8 cellular contexts compared by ENCODE assay signal in the genomic region with DNA sequence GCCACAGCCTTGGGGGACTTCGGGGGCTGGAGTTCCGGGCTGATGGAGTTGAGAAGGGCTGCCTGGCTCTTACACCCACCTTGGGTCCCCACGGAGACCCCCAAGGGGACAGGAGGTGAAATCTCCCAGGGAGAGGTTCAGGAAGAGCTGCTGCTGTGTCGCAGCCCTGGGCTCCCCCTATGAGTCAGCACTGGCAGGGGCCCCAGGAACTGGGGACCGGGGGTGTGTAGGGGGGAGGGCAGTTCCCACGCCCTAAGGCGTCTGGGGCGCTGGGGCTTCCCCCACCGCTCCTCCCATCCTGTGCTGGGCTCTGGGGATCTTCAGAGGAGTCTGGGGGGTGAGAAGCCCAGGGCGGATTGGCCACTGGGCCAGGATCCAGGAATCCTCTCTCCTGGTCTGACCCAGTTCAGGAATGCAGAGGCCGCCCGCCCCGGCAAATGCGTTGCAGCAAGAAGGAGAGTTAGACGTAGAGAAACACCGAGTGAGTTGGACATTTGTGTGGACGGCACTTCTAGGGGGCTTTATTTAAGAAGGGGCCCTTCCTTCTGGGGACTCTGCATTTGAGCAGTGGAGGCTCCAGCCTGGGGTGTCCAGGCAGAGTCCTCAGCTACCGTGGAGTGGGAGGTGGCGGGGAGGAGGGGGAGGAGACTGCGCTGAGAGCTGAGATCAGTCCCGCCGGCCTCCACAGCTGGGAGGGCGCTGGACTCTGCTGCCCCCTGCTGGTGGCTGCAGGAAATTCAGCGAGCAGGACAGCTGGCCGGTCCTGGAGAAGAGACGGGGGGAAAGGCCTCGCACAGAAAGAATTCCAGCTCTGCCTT. TPM values are rescaled to one million over a fixed set of nuclear protein-coding genes. Genes with fewer than 3 reads are reported as not detected.
DNase-seq lines count a peak whose midpoint lies in the region; ATAC-seq, FAIRE-seq and TF ChIP-seq lines count a peak whose summit lies in the region.

No MANE protein-coding gene starts in this region.

- intact Hi-C loops in Caco-2 (cut with micrococcal nuclease; ENCODE audit: unreplicated experiment) = loop anchor here (1.0 kb wide), 2 partner anchors 11 to 77 kb away; no protein-coding TSS in a partner anchor
- intact Hi-C loops in esophagus squamous epithelium (cut with DNase I) = loop anchor here (2.0 to 10.0 kb wide), 2 partner anchors 77 to 267 kb away; no protein-coding TSS in a partner anchor

- H3K9me3 Mint-ChIP-seq in Caco-2 (ENCODE audit: unreplicated experiment) (no peaks in the 10 kb centered on the region), naive B cell (peaks cover 0 to 1% (median 0%) of the 10 kb centered on the region in 7 donors)
- H3K9me3 Mint-ChIP-seq in activated T-cell treated with anti-CD3 and anti-CD28 coated beads, Interleukin-2, amount 50 U/mL, for 72 hours = no peaks in the 10 kb centered on the region
- no peaks in the 10 kb centered on the region for H3K9me3 Mint-ChIP-seq in stimulated activated effector memory CD8-positive, alpha-beta T cell treated with anti-CD3 and anti-CD28 coated beads, Interleukin-12 subunit alpha, Interleukin-12 subunit beta, amount 100 ng/mL, for 72 hours

- WGBS in esophagus squamous epithelium, 2 donors = 0% methylated on average over 12 to 19 of the region's 27 CpGs

- POLR2A ChIA-PET in Caco-2 (lab: Charles Lee) = interaction anchor here (0.5 to 4.7 kb wide), 11 partner anchors 9 to 275 kb away, joined by 3 to 44 read pairs (median 5); a partner anchor contains a TSS

- TF ChIP-seq POLR2A in esophagus squamous epithelium (IDR thresholded peaks at IDR 0.05) = peak in 2 of 4 donors; percentile 21 to 46

- H3K27ac Mint-ChIP-seq in Caco-2 (ENCODE audit: unreplicated experiment) = peak overlapping the region; percentile 95
- H3K27ac Mint-ChIP-seq in activated T-cell treated with anti-CD3 and anti-CD28 coated beads, Interleukin-2, amount 50 U/mL, for 72 hours = peak overlapping the region; percentile 79
- H3K27ac Mint-ChIP-seq in naive B cell = peak overlapping the region; percentile 93 to 98 (median 95)
- peak overlapping the region; percentile 99 for H3K27ac Mint-ChIP-seq in stimulated activated effector memory CD8-positive, alpha-beta T cell treated with anti-CD3 and anti-CD28 coated beads, Interleukin-12 subunit alpha, Interleukin-12 subunit beta, amount 100 ng/mL, for 72 hours

- peak overlapping the region; percentile 83 for H3K4me3 Mint-ChIP-seq in Caco-2 (ENCODE audit: unreplicated experiment)
- peak overlapping the region; percentile 97 to 99 for H3K4me3 Mint-ChIP-seq in activated T-cell treated with anti-CD3 and anti-CD28 coated beads, Interleukin-2, amount 50 U/mL, for 72 hours
- peak overlapping the region; percentile 75 to 97 (median 94) for H3K4me3 Mint-ChIP-seq in naive B cell
- peak overlapping the region; percentile 97 for H3K4me3 Mint-ChIP-seq in stimulated activated effector memory CD8-positive, alpha-beta T cell treated with anti-CD3 and anti-CD28 coated beads, Interleukin-12 subunit alpha, Interleukin-12 subunit beta, amount 100 ng/mL, for 72 hours

- peak overlapping the region; percentile 84 to 95 (median 93) for H3K27ac ChIP-seq in esophagus squamous epithelium

- peak; percentile 83 for FAIRE-seq in HTR-8/SVneo (lab: Jason Lieb, UNC)

- peaks cover 8% of the 10 kb centered on the region for H3K36me3 Mint-ChIP-seq in Caco-2 (ENCODE audit: insufficient read depth, unreplicated experiment)
- peaks cover 6 to 7% of the 10 kb centered on the region in 2 donors for H3K36me3 Mint-ChIP-seq in activated T-cell treated with anti-CD3 and anti-CD28 coated beads, Interleukin-2, amount 50 U/mL, for 72 hours (ENCODE audit: insufficient read depth in 2 of 2)
- H3K36me3 Mint-ChIP-seq in naive B cell = peaks cover 5 to 12% of the 10 kb centered on the region in 2 donors
- peaks cover 12% of the 10 kb centered on the region for H3K36me3 Mint-ChIP-seq in stimulated activated effector memory CD8-positive, alpha-beta T cell treated with anti-CD3 and anti-CD28 coated beads, Interleukin-12 subunit alpha, Interleukin-12 subunit beta, amount 100 ng/mL, for 72 hours

- CTCF ChIA-PET in Caco-2 (lab: Charles Lee) = interaction anchor here (0.6 to 2.2 kb wide), 27 partner anchors 9 to 640 kb away, joined by 3 to 26 read pairs (median 4); a partner anchor contains a TSS

- H3K27me3 Mint-ChIP-seq in Caco-2 (ENCODE audit: insufficient read depth, unreplicated experiment) = peaks cover 6% of the 10 kb centered on the region
- H3K27me3 Mint-ChIP-seq in activated T-cell treated with anti-CD3 and anti-CD28 coated beads, Interleukin-2, amount 50 U/mL, for 72 hours (ENCODE audit: low read depth) = peaks cover 25% of the 10 kb centered on the region
- peaks cover 26 to 30% (median 27%) of the 10 kb centered on the region in 3 donors for H3K27me3 Mint-ChIP-seq in naive B cell

- ATAC-seq in GM21360 (IDR thresholded peaks at IDR 0.05; ENCODE audit: unreplicated experiment) = peak; percentile 61
- ATAC-seq in activated T-cell treated with anti-CD3 and anti-CD28 coated beads, Interleukin-2, amount 50 U/mL, for 72 hours (replicated peaks in 1 of 2) = peak; percentile 90
- ATAC-seq in naive B cell (ENCODE audit: low read depth in 2 of 2) = peak; percentile 82 to 83
- peak; percentile 92 for ATAC-seq in stimulated activated effector memory CD8-positive, alpha-beta T cell treated with anti-CD3 and anti-CD28 coated beads, Interleukin-12 subunit alpha, Interleukin-12 subunit beta, amount 100 ng/mL, for 72 hours

- H3K4me3 ChIP-seq in Caco-2 (ENCODE audit: low read depth, low read length) (peak overlapping the region; percentile 33), esophagus squamous epithelium (peak overlapping the region; percentile 29 to 58 (median 53))

- H3K9me3 ChIP-seq in Caco-2 = no peaks in the 10 kb centered on the region
- H3K9me3 ChIP-seq in esophagus squamous epithelium = no peaks in the 10 kb centered on the region

- H3K4me1 ChIP-seq in Caco-2 (peaks cover 21% of the 10 kb centered on the region), esophagus squamous epithelium (peaks cover 17 to 64% (median 20%) of the 10 kb centered on the region in 3 donors)

- TF ChIP-seq CTCF in Caco-2 (IDR thresholded peaks at IDR 0.05; ENCODE audit: insufficient read depth in 1 of 2, low read depth in 1 of 2, low read length in 1 of 2, severe bottlenecking in 1 of 2, unreplicated experiment in 1 of 2) = peak; percentile 90 to 97
- peak; percentile 99 to 100 (median 99) for TF ChIP-seq CTCF in esophagus squamous epithelium (IDR thresholded peaks at IDR 0.05)

- DNase-seq in Caco-2 (peak; percentile 90 to 94), HTR-8/SVneo (ENCODE audit: insufficient read length, low spot score) (peak; percentile 92), OCI-M2 (lab: John Stamatoyannopoulos, UW; ENCODE audit: unreplicated experiment) (peak; percentile 100), esophagus squamous epithelium (lab: John Stamatoyannopoulos, UW) (no peak), naive B cell (peak; percentile 85)
- peak; percentile 88 to 94 for DNase-seq in activated T-cell treated with anti-CD3 and anti-CD28 coated beads, Interleukin-2, amount 50 U/mL, for 72 hours
- DNase-seq in stimulated activated effector memory CD8-positive, alpha-beta T cell treated with anti-CD3 and anti-CD28 coated beads, Interleukin-12 subunit alpha, Interleukin-12 subunit beta, amount 100 ng/mL, for 72 hours (ENCODE audit: low spot score in 2 of 2) = peak; percentile 95 to 96

- no peaks in the 10 kb centered on the region for H3K36me3 ChIP-seq in Caco-2 (ENCODE audit: control insufficient read depth, insufficient read depth, low read length)
- no peaks in the 10 kb centered on the region for H3K36me3 ChIP-seq in esophagus squamous epithelium

- H3K4me1 Mint-ChIP-seq in Caco-2 (ENCODE audit: low read depth, unreplicated experiment) (peaks cover 24% of the 10 kb centered on the region), naive B cell (peaks cover 24 to 32% (median 29%) of the 10 kb centered on the region in 3 donors)
- H3K4me1 Mint-ChIP-seq in activated T-cell treated with anti-CD3 and anti-CD28 coated beads, Interleukin-2, amount 50 U/mL, for 72 hours (ENCODE audit: low read depth) = peaks cover 64% of the 10 kb centered on the region
- H3K4me1 Mint-ChIP-seq in stimulated activated effector memory CD8-positive, alpha-beta T cell treated with anti-CD3 and anti-CD28 coated beads, Interleukin-12 subunit alpha, Interleukin-12 subunit beta, amount 100 ng/mL, for 72 hours = peaks cover 55% of the 10 kb centered on the region

- H3K27me3 ChIP-seq in Caco-2 (replicated peaks; ENCODE audit: control insufficient read depth, insufficient read depth, low read length) (no peaks in the 10 kb centered on the region), esophagus squamous epithelium (peaks cover 0 to 19% (median 0%) of the 10 kb centered on the region in 4 donors)

- TSS peak; percentile 77 for BruUV-seq in Caco-2 (replicated peaks; lab: Mats Ljungman, UMichigan)

RNA-seq across cellular contexts. Expression of a gene that starts 15.0 kb away (rescaled TPM):
- total RNA-seq in Caco-2 (2022) (not detected in 2 replicates), esophagus squamous epithelium (not detected)
- 1 to 10 TPM; 3.1 to 3.8 TPM for total RNA-seq in activated T-cell treated with anti-CD3 and anti-CD28 coated beads, Interleukin-2, amount 50 U/mL, for 72 hours
- polyA plus RNA-seq in naive B cell (ENCODE audit: low read depth in 6 of 6) = not detected

RNA-seq across cellular contexts. Expression of a gene that starts 44.0 kb away (rescaled TPM):
- 17.3 and 17.4 TPM in 2 replicates for total RNA-seq in Caco-2 (2022)
- 10 to 100 TPM; 13.2 to 15.7 TPM for total RNA-seq in activated T-cell treated with anti-CD3 and anti-CD28 coated beads, Interleukin-2, amount 50 U/mL, for 72 hours
- 1 to 10 TPM; 1.8 to 6.3 (median 4.0) TPM for total RNA-seq in esophagus squamous epithelium
- under 1 TPM in 2 of 6 donors, not detected in 4; 0.47 to 0.51 TPM for polyA plus RNA-seq in naive B cell (ENCODE audit: low read depth in 6 of 6)

RNA-seq across cellular contexts. Expression of a gene that starts 44.1 kb away (rescaled TPM):
- 48.2 and 49.4 TPM in 2 replicates for total RNA-seq in Caco-2 (2022)
- total RNA-seq in activated T-cell treated with anti-CD3 and anti-CD28 coated beads, Interleukin-2, amount 50 U/mL, for 72 hours = 10 to 100 TPM; 39.4 to 44.7 TPM
- total RNA-seq in esophagus squamous epithelium = 10 to 100 TPM; 28.0 to 56.9 (median 36.0) TPM
- 10 to 100 TPM in 2 of 6 donors, 1 to 10 TPM in 4; 2.9 to 13.9 (median 4.3) TPM for polyA plus RNA-seq in naive B cell (ENCODE audit: low read depth in 6 of 6)
